Comparison of ENCODE assay signal across 13 cellular contexts in the genomic region with DNA sequence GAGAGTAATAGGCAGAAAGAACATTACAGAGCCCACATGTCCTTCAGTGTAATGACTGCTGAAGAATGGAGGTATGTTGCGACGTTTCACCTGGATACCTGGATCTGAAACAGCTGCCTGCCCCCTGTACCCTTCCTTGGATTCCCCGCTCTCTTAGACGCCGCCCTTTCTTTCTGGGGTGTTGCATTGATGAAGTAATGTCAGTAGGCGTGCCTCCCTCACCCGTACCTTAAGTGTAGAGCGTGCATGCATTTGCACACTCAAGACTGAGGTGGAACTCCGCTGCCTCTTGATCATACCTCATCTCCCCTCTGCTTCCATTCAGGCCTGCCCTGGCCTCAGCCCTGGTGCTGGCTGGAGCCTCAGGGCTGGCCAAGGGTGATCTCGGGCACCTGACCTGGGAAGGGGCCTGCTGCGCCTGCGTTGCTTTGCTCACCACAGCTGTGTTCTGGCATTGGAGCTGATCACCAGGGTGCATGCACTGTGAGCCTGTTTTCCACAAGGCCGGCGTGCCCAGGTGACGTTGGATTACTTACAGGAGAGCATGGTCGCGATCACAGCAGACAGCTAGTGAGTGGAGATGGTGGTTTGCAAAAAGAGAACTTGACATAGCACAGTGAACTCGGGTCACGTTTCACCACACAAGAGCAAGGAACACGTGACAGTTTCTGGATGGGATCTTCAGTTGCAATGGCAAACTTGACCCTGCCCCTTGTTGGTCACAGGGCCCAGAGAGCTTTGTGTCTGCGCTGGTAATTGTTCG.
A peak's percentile ranks its signal among the peaks of the same experiment; 100 is the strongest.
DNase-seq lines count a peak whose midpoint lies in the region; ATAC-seq, FAIRE-seq and TF ChIP-seq lines count a peak whose summit lies in the region.
"Had no signal": no experiment of that assay in that cellular context is flagged by ENCODE, and none has a peak within 500 bp of the region (broad histone marks: within the 10 kb centered on the region; RNA-seq: fewer than 3 reads in every experiment).

No MANE protein-coding gene starts in this region.

- no peak overlapping the region for H2AFZ ChIP-seq in MM.1S (ENCODE audit: low read length)

- peaks cover 94% of the 10 kb centered on the region for H3K79me2 ChIP-seq in MM.1S (ENCODE audit: low read length)

- FAIRE-seq in small intestine (lab: Jason Lieb, UNC), result no peak

- H3K9me3 ChIP-seq in upper lobe of right lung, result no peaks in the 10 kb centered on the region
- no peaks in the 10 kb centered on the region for H3K9me3 ChIP-seq in small intestine (ENCODE audit: control insufficient read depth, low read depth)
- no peaks in the 10 kb centered on the region for H3K9me3 ChIP-seq in MM.1S (replicated peaks; ENCODE audit: insufficient read depth, low read length)
- H3K9me3 ChIP-seq: esophagus muscularis mucosa, sigmoid colon, SJSA1 had no signal

- no peaks in the 10 kb centered on the region for H3K9me2 ChIP-seq in MM.1S (replicated peaks; ENCODE audit: insufficient read depth, low read length)

- H3K36me3 ChIP-seq in upper lobe of right lung (no peaks in the 10 kb centered on the region), small intestine (ENCODE audit: control insufficient read depth in 2 of 2, insufficient read depth in 2 of 2, low read length in 2 of 2) (peaks cover 0 to 4% of the 10 kb centered on the region in 2 donors), MM.1S (replicated peaks; ENCODE audit: insufficient read depth, low read length) (no peaks in the 10 kb centered on the region)
- H3K36me3 ChIP-seq: sigmoid colon had no signal

- no peaks in the 10 kb centered on the region for H3K9me3 Mint-ChIP-seq in activated naive CD4-positive, alpha-beta T cell treated with anti-CD3 and anti-CD28 coated beads, Interleukin-2, amount 50 U/mL, for 24 hours

- no peak overlapping the region for H3K4me2 ChIP-seq in MM.1S (ENCODE audit: low read depth, low read length)

- TF ChIP-seq CTCF in upper lobe of right lung (IDR thresholded peaks at IDR 0.05) (no peak), MM.1S (IDR thresholded peaks at IDR 0.05; ENCODE audit: low read length) (no peak)

- peaks cover 74% of the 10 kb centered on the region for H3K4me1 Mint-ChIP-seq in activated naive CD4-positive, alpha-beta T cell treated with anti-CD3 and anti-CD28 coated beads, Interleukin-2, amount 50 U/mL, for 24 hours

- H3K4me3 Mint-ChIP-seq in activated naive CD4-positive, alpha-beta T cell treated with anti-CD3 and anti-CD28 coated beads, Interleukin-2, amount 50 U/mL, for 24 hours, result no peak overlapping the region

- no peak overlapping the region for H3K4me3 ChIP-seq in upper lobe of right lung
- no peak overlapping the region for H3K4me3 ChIP-seq in small intestine (ENCODE audit: low read depth in 1 of 2, low read length in 2 of 2)
- H3K4me3 ChIP-seq in MM.1S (ENCODE audit: low read length), result no peak overlapping the region
- H3K4me3 ChIP-seq: esophagus muscularis mucosa, sigmoid colon, SJSA1 had no signal

- H3K27me3 ChIP-seq in upper lobe of right lung (no peaks in the 10 kb centered on the region), small intestine (ENCODE audit: control insufficient read depth in 2 of 2, insufficient read depth in 2 of 2, low read length in 2 of 2) (no peaks in the 10 kb centered on the region), MM.1S (replicated peaks; ENCODE audit: insufficient read depth, low read length) (no peaks in the 10 kb centered on the region)
- H3K27me3 ChIP-seq: esophagus muscularis mucosa, sigmoid colon, SJSA1 had no signal

- no peak for DNase-seq in activated naive CD4-positive, alpha-beta T cell treated with anti-CD3 and anti-CD28 coated beads, Interleukin-2, amount 50 U/mL, for 16 hours
- peak; percentile 91 for DNase-seq in NCI-H510A treated with DMSO at 0.1 percent for 48 hours (lab: John Stamatoyannopoulos, UW)
- peak; percentile 78 for DNase-seq in left lobe of liver (ENCODE audit: low spot score)
- DNase-seq in upper lobe of right lung, result no peak
- no peak for DNase-seq in small intestine
- DNase-seq in MM.1S, result no peak
- DNase-seq: activated CD8-positive, alpha-beta memory T cell treated with anti-CD3 and anti-CD28 coated beads for 24 hours; kidney glomerular epithelial cell; sigmoid colon had no signal

- no peaks in the 10 kb centered on the region for H3F3A ChIP-seq in MM.1S (ENCODE audit: insufficient read depth, low read length)

- WGBS in small intestine, 3 donors, result 81 to 93% (median 85%) methylated on average over 22 of the region's 22 CpGs

- peaks cover 9% of the 10 kb centered on the region; the same call in 1 of the 2 replicates for H4K20me1 ChIP-seq in MM.1S (ENCODE audit: insufficient read depth, low read length)

- H3K9ac ChIP-seq in MM.1S (ENCODE audit: low read length), result no peak overlapping the region

- intact Hi-C loops in upper lobe of right lung (cut with DNase I), result no loop called here

- ATAC-seq in left lobe of liver (peak; percentile 62), upper lobe of right lung (peak; percentile 67), HG03196 (IDR thresholded peaks at IDR 0.05; ENCODE audit: unreplicated experiment) (no peak)

- H3K27ac ChIP-seq in upper lobe of right lung (no peak overlapping the region), small intestine (ENCODE audit: low read depth in 1 of 2, low read length in 1 of 2) (no peak overlapping the region), MM.1S (ENCODE audit: low read length) (no peak overlapping the region)
- H3K27ac ChIP-seq: esophagus muscularis mucosa, sigmoid colon, SJSA1 had no signal

- no peaks in the 10 kb centered on the region for H3K27me3 Mint-ChIP-seq in activated naive CD4-positive, alpha-beta T cell treated with anti-CD3 and anti-CD28 coated beads, Interleukin-2, amount 50 U/mL, for 24 hours

- H3K36me3 Mint-ChIP-seq in activated naive CD4-positive, alpha-beta T cell treated with anti-CD3 and anti-CD28 coated beads, Interleukin-2, amount 50 U/mL, for 24 hours, result peaks cover 2% of the 10 kb centered on the region

- H3K4me1 ChIP-seq in upper lobe of right lung (peaks cover 53% of the 10 kb centered on the region), small intestine (ENCODE audit: control insufficient read depth in 2 of 2, insufficient read depth in 1 of 2, low read depth in 1 of 2, low read length in 1 of 2) (peaks cover 2 to 6% of the 10 kb centered on the region in 2 donors), MM.1S (ENCODE audit: low read length) (no peaks in the 10 kb centered on the region)

- peak overlapping the region; percentile 43 for H3K27ac Mint-ChIP-seq in activated naive CD4-positive, alpha-beta T cell treated with anti-CD3 and anti-CD28 coated beads, Interleukin-2, amount 50 U/mL, for 24 hours

Comparison
In these comparisons a context has a peak if more than half of its experiments do, and no peak if none do; other contexts are left out.
1. DNase-seq: peak in NCI-H510A treated with DMSO at 0.1 percent for 48 hours (single experiment) and left lobe of liver (single experiment); none in activated naive CD4-positive, alpha-beta T cell treated with anti-CD3 and anti-CD28 coated beads, Interleukin-2, amount 50 U/mL, for 16 hours (single experiment), upper lobe of right lung (single experiment), small intestine (single experiment) and MM.1S (single experiment).